32 cellular contexts compared by ENCODE assay signal in the genomic region with DNA sequence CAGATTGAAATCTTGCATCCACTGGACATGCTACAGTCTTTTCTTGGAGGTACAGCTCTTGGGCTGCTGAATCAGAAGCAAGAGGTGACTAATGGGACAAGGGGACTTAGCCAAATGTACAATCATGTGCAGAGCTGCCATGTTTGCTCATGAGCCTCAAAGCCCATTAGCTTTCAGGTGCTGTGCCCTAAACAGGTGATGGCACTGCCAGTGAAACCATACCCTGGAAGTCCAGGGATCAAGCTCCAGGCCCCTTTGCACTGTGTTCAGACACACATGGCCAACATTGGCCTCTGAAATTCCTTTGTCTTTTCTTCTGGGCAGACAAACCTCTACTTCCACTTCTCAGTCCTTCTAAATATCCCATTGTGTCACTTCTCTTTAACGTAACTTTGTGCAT.
"Had no signal": no experiment of that assay in that cellular context is flagged by ENCODE, and none has a peak within 500 bp of the region (broad histone marks: within the 10 kb centered on the region; RNA-seq: fewer than 3 reads in every experiment).

No MANE protein-coding gene starts in this region.

- ATAC-seq: naive thymus-derived CD8-positive, alpha-beta T cell; natural killer cell treated with Interleukin-12 subunit alpha and Interleukin-12 subunit beta and Interleukin-15 and Interleukin-18, amount 100 ng/mL, for 72 hours; psoas muscle; right cardiac atrium; right lobe of liver; stimulated activated memory B cell treated with anti-CD40 and anti-IgM and Interleukin-4, amounts not matched to agents 10 μg/mL and 1 μg/mL and 100 μg/mL, for 72 hours; stimulated activated naive CD8-positive, alpha-beta T cell treated with anti-CD3 and anti-CD28 coated beads, Interleukin-15, amount 100 ng/mL, for 72 hours; stimulated activated naive CD8-positive, alpha-beta T cell treated with anti-CD3 and anti-CD28 coated beads, Interleukin-15, Interleukin-2, amounts not matched to agents 100 U/mL and 50 U/mL, for 24 hours; upper lobe of right lung had no signal

- H3K27ac ChIP-seq: neural progenitor cell, ovary, parathyroid adenoma, psoas muscle, right lobe of liver, skin epidermis, spleen, suprapubic skin, testis, thyroid gland, tibial nerve, upper lobe of right lung, uterus had no signal

- H3K9me3 ChIP-seq: ovary, psoas muscle, right lobe of liver, spleen, suprapubic skin, testis, thyroid gland, tibial nerve, upper lobe of right lung, uterus had no signal

- H3K36me3 ChIP-seq: neural progenitor cell, ovary, right lobe of liver, spleen, suprapubic skin, thyroid gland, tibial nerve, upper lobe of right lung, uterus had no signal

- H3K4me1 ChIP-seq: neural progenitor cell, parathyroid adenoma, right lobe of liver, spleen, suprapubic skin, testis, tibial nerve, upper lobe of right lung, uterus had no signal

- DNase-seq: naive B cell; naive thymus-derived CD8-positive, alpha-beta T cell; nephron progenitor cell; occipital lobe; ovary; posterior cingulate gyrus; psoas muscle; right cardiac atrium; right lobe of liver; spleen; stimulated activated CD4-positive, alpha-beta T cell treated with anti-CD3 and anti-CD28 coated beads, Interleukin-12 subunit alpha, Interleukin-12 subunit beta, amount 100 ng/mL, for 4 hours; stimulated activated CD4-positive, alpha-beta T cell treated with anti-CD3 and anti-CD28 coated beads, Interleukin-1b, Interleukin-23, amount 100 ng/mL, for 48 hours; stimulated activated CD4-positive, alpha-beta T cell treated with anti-CD3 and anti-CD28 coated beads, Interleukin-4, amount 100 ng/mL, for 1 hour; stimulated activated CD4-positive, alpha-beta T cell treated with anti-CD3 and anti-CD28 coated beads, Interleukin-4, amount 100 ng/mL, for 4 hours; stimulated activated CD8-positive, alpha-beta memory T cell treated with anti-CD3 and anti-CD28 coated beads, Interleukin-4, amount 100 ng/mL, for 48 hours; stimulated activated naive CD4-positive, alpha-beta T cell; stimulated activated naive CD8-positive, alpha-beta T cell treated with anti-CD3 and anti-CD28 coated beads, Interleukin-15, amount 100 ng/mL, for 72 hours; stimulated activated naive CD8-positive, alpha-beta T cell treated with anti-CD3 and anti-CD28 coated beads, Interleukin-15, Interleukin-2, amounts not matched to agents 100 U/mL and 50 U/mL, for 24 hours; substantia nigra; testis; thyroid gland; trophoblast cell; upper lobe of right lung; uterus had no signal

- H3K4me3 ChIP-seq: neural progenitor cell, ovary, psoas muscle, right lobe of liver, skin epidermis, smooth muscle cell, spleen, suprapubic skin, testis, thyroid gland, tibial nerve, upper lobe of right lung, uterus had no signal

- H3K27me3 ChIP-seq: neural progenitor cell, ovary, right lobe of liver, suprapubic skin, testis, thyroid gland, tibial nerve, upper lobe of right lung, uterus had no signal
